In the genomic region with DNA sequence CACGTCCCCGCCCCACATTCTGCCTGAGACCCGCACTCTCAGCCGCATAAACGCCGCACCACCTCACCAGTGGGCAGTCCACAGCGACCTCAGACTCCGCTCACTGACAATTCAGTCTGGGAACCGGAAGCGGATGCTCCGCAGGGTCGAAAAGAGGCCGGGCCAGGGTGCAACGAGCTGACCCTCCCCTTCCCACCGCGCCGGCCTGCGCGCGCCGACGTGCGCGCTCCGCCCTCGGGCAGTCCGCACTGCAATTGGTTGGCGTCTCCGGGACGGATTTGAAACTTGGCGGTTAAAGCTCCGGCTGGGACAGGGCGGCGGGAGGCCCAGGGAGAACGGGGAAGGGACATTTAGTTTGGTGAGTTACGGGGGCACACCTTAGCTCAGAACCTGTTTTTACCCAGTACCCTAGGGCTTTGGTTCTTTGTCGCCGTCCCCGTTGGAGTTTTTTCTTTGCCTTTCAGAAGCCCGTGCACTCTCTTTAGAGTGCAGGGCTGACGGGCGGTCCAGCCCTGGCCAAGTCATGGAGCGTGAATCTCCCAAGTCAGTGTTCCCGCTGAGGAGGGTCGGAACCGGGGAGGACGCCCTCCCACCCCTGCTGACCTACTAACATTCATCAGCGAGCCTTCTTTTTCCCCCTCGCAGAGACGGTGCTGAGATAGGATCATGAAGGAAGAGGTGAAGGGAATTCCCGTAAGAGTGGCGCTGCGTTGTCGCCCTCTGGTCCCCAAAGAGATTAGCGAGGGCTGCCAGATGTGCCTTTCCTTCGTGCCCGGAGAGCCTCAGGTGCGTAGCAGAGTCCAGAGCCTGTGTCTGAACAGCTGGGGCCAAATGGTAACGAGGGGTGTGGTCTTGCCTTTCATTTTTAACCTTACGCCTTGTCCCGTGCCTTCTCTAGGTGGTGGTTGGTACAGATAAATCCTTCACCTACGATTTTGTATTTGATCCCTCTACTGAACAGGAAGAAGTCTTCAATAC, we compare ENCODE assay signal across 1 cellular context.
TF ChIP-seq lines count a peak whose summit lies in the region.

A gene with protein sequence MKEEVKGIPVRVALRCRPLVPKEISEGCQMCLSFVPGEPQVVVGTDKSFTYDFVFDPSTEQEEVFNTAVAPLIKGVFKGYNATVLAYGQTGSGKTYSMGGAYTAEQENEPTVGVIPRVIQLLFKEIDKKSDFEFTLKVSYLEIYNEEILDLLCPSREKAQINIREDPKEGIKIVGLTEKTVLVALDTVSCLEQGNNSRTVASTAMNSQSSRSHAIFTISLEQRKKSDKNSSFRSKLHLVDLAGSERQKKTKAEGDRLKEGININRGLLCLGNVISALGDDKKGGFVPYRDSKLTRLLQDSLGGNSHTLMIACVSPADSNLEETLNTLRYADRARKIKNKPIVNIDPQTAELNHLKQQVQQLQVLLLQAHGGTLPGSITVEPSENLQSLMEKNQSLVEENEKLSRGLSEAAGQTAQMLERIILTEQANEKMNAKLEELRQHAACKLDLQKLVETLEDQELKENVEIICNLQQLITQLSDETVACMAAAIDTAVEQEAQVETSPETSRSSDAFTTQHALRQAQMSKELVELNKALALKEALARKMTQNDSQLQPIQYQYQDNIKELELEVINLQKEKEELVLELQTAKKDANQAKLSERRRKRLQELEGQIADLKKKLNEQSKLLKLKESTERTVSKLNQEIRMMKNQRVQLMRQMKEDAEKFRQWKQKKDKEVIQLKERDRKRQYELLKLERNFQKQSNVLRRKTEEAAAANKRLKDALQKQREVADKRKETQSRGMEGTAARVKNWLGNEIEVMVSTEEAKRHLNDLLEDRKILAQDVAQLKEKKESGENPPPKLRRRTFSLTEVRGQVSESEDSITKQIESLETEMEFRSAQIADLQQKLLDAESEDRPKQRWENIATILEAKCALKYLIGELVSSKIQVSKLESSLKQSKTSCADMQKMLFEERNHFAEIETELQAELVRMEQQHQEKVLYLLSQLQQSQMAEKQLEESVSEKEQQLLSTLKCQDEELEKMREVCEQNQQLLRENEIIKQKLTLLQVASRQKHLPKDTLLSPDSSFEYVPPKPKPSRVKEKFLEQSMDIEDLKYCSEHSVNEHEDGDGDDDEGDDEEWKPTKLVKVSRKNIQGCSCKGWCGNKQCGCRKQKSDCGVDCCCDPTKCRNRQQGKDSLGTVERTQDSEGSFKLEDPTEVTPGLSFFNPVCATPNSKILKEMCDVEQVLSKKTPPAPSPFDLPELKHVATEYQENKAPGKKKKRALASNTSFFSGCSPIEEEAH (plus strand): TSS at position 312 of the 978 bp plus-strand sequence. CDS start 355 bp downstream, at position 667.
Gene PDZD11 (minus strand): TSS at position 135 of the 978 bp plus-strand sequence. CDS start 586 bp downstream, outside the sequence.

TF ChIP-seq in K562, 482 proteins besides CTCF, POLR2A, EP300 and RAD21 (continued from another document and continues in another):
- TF ChIP-seq UBTF (IDR thresholded peaks at IDR 0.05; ENCODE audit: borderline replicate concordance in 1 of 2, low read depth in 2 of 2, low read length in 2 of 2) (no peak), STAT5A (IDR thresholded peaks at IDR 0.05; ENCODE audit: borderline replicate concordance, low read length) (no peak), MED1 (CRISPR knock-in tag; IDR thresholded peaks at IDR 0.05; ENCODE audit: borderline replicate concordance) (no peak), TEAD4 (IDR thresholded peaks at IDR 0.05; ENCODE audit: low read length) (no peak), TEAD4 (CRISPR knock-in tag; IDR thresholded peaks at IDR 0.05; ENCODE audit: borderline replicate concordance) (no peak), HDAC6 (IDR thresholded peaks at IDR 0.05; ENCODE audit: low read depth, low read length) (no peak), JUNB (CRISPR knock-in tag; conservative IDR thresholded peaks at IDR 0.05) (no peak), TCFL5 (CRISPR knock-in tag; conservative IDR thresholded peaks at IDR 0.05) (no peak), MTA1 (IDR thresholded peaks at IDR 0.05; ENCODE audit: borderline replicate concordance) (no peak), GABPB1 (CRISPR knock-in tag; IDR thresholded peaks at IDR 0.05) (peak; percentile 69; the same call in 1 of the 2 replicates), ZNF407 (IDR thresholded peaks at IDR 0.05; ENCODE audit: low read depth) (no peak), ZNF263 (CRISPR knock-in tag; IDR thresholded peaks at IDR 0.05; ENCODE audit: borderline replicate concordance) (no peak; the same call in 1 of the 2 replicates), CCNT2 (IDR thresholded peaks at IDR 0.05; ENCODE audit: borderline replicate concordance, extremely low read depth, insufficient read length, low read depth, low read length) (peak; percentile 27), ATF1 (CRISPR knock-in tag; IDR thresholded peaks at IDR 0.05) (no peak), ATF1 (tag; IDR thresholded peaks at IDR 0.05) (peak; percentile 71), MNT (conservative IDR thresholded peaks at IDR 0.05) (peak; percentile 56 to 73), FOSL1 (tag; conservative IDR thresholded peaks at IDR 0.05) (no peak), KHSRP (IDR thresholded peaks at IDR 0.05) (no peak), SIRT6 (IDR thresholded peaks at IDR 0.05; ENCODE audit: low read depth, low read length) (no peak), CSDE1 (IDR thresholded peaks at IDR 0.05) (no peak), POLR3G (IDR thresholded peaks at IDR 0.05; ENCODE audit: extremely low read depth, insufficient read length, insufficient replicate concordance) (no peak), ZBTB11 (CRISPR knock-in tag; IDR thresholded peaks at IDR 0.05) (peak in 2 of 3 experiments; percentile 69 to 92; a peak in 4 of 6 replicates), FOXJ2 (tag; IDR thresholded peaks at IDR 0.05) (no peak), TBL1XR1 (IDR thresholded peaks at IDR 0.05; ENCODE audit: low read length in 2 of 2) (0 out of 4 replicates have a peak, but pooled peaks of 1 of the 2 experiments have one; percentile 11), FOXM1 (IDR thresholded peaks at IDR 0.05; ENCODE audit: low read depth) (peak; percentile 96), FOXM1 (CRISPR knock-in tag; IDR thresholded peaks at IDR 0.05; ENCODE audit: low read depth) (no peak), ATF7 (IDR thresholded peaks at IDR 0.05) (0 out of 2 replicates have a peak, but pooled peaks have one; percentile 19), ZNF316 (IDR thresholded peaks at IDR 0.05) (no peak)
- TF ChIP-seq, protein P1, sequence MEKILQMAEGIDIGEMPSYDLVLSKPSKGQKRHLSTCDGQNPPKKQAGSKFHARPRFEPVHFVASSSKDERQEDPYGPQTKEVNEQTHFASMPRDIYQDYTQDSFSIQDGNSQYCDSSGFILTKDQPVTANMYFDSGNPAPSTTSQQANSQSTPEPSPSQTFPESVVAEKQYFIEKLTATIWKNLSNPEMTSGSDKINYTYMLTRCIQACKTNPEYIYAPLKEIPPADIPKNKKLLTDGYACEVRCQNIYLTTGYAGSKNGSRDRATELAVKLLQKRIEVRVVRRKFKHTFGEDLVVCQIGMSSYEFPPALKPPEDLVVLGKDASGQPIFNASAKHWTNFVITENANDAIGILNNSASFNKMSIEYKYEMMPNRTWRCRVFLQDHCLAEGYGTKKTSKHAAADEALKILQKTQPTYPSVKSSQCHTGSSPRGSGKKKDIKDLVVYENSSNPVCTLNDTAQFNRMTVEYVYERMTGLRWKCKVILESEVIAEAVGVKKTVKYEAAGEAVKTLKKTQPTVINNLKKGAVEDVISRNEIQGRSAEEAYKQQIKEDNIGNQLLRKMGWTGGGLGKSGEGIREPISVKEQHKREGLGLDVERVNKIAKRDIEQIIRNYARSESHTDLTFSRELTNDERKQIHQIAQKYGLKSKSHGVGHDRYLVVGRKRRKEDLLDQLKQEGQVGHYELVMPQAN (IDR thresholded peaks at IDR 0.05; ENCODE audit: borderline replicate concordance) = peak; percentile 65
